ENCODE assay signal across 1 cellular context in the genomic region with DNA sequence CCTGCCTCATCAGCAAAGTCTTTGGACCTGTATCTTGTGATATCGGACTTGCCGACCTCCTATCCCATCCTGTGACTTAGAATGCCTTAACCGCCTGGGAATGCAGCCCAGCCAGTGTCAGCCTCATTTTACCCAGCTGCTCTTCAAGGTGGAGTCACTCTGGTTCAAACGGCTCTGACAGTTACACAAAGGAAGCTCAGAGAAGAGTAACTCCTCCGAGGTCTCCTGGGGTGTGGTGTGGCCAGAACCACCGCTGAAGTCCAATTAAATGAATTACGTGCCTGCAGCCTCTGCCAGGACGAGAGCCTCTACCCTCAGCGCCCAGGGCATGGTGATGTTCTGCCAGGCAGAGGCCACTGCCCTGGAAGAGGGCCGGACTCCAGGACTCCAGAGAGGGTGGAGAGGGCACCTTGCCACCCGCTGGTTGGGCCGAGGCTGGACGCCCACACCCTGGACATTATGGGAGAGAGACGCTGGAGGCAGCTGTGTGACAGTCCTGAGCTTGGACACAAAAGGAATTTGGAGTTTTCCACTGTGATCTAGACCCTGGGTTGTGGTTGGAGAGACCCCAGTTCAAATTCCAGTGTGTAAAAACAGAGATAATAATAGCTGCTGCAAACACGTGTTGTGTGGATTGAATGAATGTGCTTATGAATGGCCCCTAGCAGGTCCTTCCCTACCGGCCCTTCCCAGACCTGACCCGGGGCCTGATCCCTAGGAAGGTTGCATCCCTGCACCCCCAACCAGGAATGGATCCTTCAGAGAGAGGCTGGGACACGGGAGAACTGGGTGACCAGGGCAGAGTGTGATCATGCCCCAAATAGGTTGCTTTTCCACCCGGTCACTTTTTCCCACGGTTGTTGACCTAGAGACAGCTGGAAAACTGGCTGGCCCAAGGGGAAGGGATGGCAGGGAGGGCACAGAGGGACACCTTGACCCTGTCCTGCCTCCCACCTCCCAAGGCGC.
TF ChIP-seq lines count a peak whose summit lies in the region.

No MANE protein-coding gene starts in this region.

TF ChIP-seq in IMR-90, 13 proteins besides CTCF, POLR2A, EP300 and RAD21 (continued from another document):
- TF ChIP-seq RCOR1 (IDR thresholded peaks at IDR 0.05; ENCODE audit: insufficient replicate concordance, low read length) (no peak), CEBPB (IDR thresholded peaks at IDR 0.05; ENCODE audit: low read depth, low read length) (no peak), MAZ (IDR thresholded peaks at IDR 0.05; ENCODE audit: borderline replicate concordance, low read depth, low read length) (no peak), RFX5 (IDR thresholded peaks at IDR 0.05; ENCODE audit: low read depth, low read length) (no peak), FOS (IDR thresholded peaks at IDR 0.05; ENCODE audit: low read depth, low read length) (no peak), CHD1 (IDR thresholded peaks at IDR 0.05; ENCODE audit: low read depth, low read length) (no peak), NFE2L2 (IDR thresholded peaks at IDR 0.05; ENCODE audit: low read depth, low read length) (no peak), MXI1 (IDR thresholded peaks at IDR 0.05; ENCODE audit: borderline replicate concordance, low read depth, low read length) (no peak)
- TF ChIP-seq, protein P1, sequence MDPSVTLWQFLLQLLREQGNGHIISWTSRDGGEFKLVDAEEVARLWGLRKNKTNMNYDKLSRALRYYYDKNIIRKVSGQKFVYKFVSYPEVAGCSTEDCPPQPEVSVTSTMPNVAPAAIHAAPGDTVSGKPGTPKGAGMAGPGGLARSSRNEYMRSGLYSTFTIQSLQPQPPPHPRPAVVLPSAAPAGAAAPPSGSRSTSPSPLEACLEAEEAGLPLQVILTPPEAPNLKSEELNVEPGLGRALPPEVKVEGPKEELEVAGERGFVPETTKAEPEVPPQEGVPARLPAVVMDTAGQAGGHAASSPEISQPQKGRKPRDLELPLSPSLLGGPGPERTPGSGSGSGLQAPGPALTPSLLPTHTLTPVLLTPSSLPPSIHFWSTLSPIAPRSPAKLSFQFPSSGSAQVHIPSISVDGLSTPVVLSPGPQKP (IDR thresholded peaks at IDR 0.05; ENCODE audit: borderline replicate concordance, low read depth, low read length), result no peak
